ENCODE assay signal across 24 cellular contexts in the genomic region with DNA sequence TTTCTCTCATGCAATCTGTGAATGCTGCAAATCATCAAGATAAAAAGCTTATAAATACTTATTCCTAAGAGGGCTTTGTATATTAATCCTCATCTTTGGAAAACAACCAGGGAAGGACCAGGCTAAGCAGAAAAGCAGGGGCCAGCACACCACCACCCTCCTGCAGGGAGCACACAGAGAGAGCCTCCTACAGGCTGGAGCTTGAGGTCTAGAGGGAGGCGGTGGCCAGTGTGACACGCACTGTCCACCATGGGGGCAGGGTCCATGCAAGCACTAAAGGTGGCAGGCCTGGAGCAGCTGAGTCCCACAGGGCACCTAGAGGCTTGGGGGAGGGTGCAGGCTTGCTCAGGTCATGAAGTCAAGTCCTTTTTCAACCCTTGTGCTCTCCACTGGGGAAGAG.
"Had no signal": no experiment of that assay in that cellular context is flagged by ENCODE, and none has a peak within 500 bp of the region (broad histone marks: within the 10 kb centered on the region; RNA-seq: fewer than 3 reads in every experiment).

No MANE protein-coding gene starts in this region.

- H2AFZ ChIP-seq: parathyroid adenoma had no signal

- H3K9ac ChIP-seq: parathyroid adenoma had no signal

- H3K4me3 ChIP-seq: coronary artery, esophagus muscularis mucosa, heart right ventricle, left lung, mucosa of descending colon, right atrium auricular region, sigmoid colon, stomach, thyroid gland had no signal

- H3K4me1 Mint-ChIP-seq: naive B cell; neural crest cell; stimulated activated naive B cell treated with anti-CD40 and anti-IgM and Interleukin-4, amounts not matched to agents 10 μg/mL and 1 μg/mL and 100 μg/mL, for 72 hours had no signal

- H3K9me3 ChIP-seq: esophagus muscularis mucosa, heart right ventricle, left lung, mucosa of descending colon, right atrium auricular region, sigmoid colon, stomach, thyroid gland had no signal

- H3K36me3 Mint-ChIP-seq: mesothelial cell of epicardium; naive B cell; natural killer cell treated with Interleukin-12 subunit alpha and Interleukin-12 subunit beta and Interleukin-15 and Interleukin-18, amount 100 ng/mL, for 72 hours; stimulated activated naive B cell treated with anti-CD40 and anti-IgM and Interleukin-4, amounts not matched to agents 10 μg/mL and 1 μg/mL and 100 μg/mL, for 72 hours had no signal

- H3K27ac Mint-ChIP-seq: mesothelial cell of epicardium; naive B cell; natural killer cell treated with Interleukin-12 subunit alpha and Interleukin-12 subunit beta and Interleukin-15 and Interleukin-18, amount 100 ng/mL, for 72 hours; progenitor cell of endocrine pancreas; stimulated activated naive B cell treated with anti-CD40 and anti-IgM and Interleukin-4, amounts not matched to agents 10 μg/mL and 1 μg/mL and 100 μg/mL, for 72 hours had no signal

- H3K27ac ChIP-seq: coronary artery, esophagus muscularis mucosa, foreskin keratinocyte, heart right ventricle, left lung, parathyroid adenoma, right atrium auricular region, sigmoid colon, stomach, thyroid gland had no signal

- H3K4me1 ChIP-seq: esophagus muscularis mucosa, foreskin keratinocyte, heart right ventricle, left lung, parathyroid adenoma, right atrium auricular region, sigmoid colon, stomach, thyroid gland had no signal

- H3K27me3 Mint-ChIP-seq: naive B cell; natural killer cell treated with Interleukin-12 subunit alpha and Interleukin-12 subunit beta and Interleukin-15 and Interleukin-18, amount 100 ng/mL, for 72 hours; progenitor cell of endocrine pancreas; stimulated activated naive B cell treated with anti-CD40 and anti-IgM and Interleukin-4, amounts not matched to agents 10 μg/mL and 1 μg/mL and 100 μg/mL, for 72 hours had no signal

- H3K4me3 Mint-ChIP-seq: mesothelial cell of epicardium; naive B cell; natural killer cell treated with Interleukin-12 subunit alpha and Interleukin-12 subunit beta and Interleukin-15 and Interleukin-18, amount 100 ng/mL, for 72 hours; neural crest cell; stimulated activated naive B cell treated with anti-CD40 and anti-IgM and Interleukin-4, amounts not matched to agents 10 μg/mL and 1 μg/mL and 100 μg/mL, for 72 hours had no signal

- ATAC-seq: foreskin keratinocyte; heart right ventricle; left cardiac atrium; left lung; mucosa of descending colon; natural killer cell treated with Interleukin-12 subunit alpha and Interleukin-12 subunit beta and Interleukin-15 and Interleukin-18, amount 100 ng/mL, for 72 hours; stimulated activated naive B cell treated with anti-CD40 and anti-IgM and Interleukin-4, amounts not matched to agents 10 μg/mL and 1 μg/mL and 100 μg/mL, for 72 hours had no signal

- DNase-seq: dermis blood vessel endothelial cell; effector memory CD4-positive, alpha-beta T cell; foreskin keratinocyte; glutamatergic neuron; heart right ventricle; hippocampal formation; left cardiac atrium; left lung; mesenchymal stem cell; mucosa of descending colon; naive B cell; sigmoid colon; stimulated activated CD4-positive, alpha-beta T cell treated with anti-CD3 and anti-CD28 coated beads, Interleukin-4, amount 100 ng/mL, for 4 hours; stimulated activated naive B cell treated with anti-CD40 and anti-IgM and Interleukin-4, amounts not matched to agents 10 μg/mL and 1 μg/mL and 100 μg/mL, for 72 hours; stomach; thyroid gland had no signal

- H3K36me3 ChIP-seq: esophagus muscularis mucosa, heart right ventricle, left lung, right atrium auricular region, sigmoid colon, stomach, thyroid gland had no signal

- H3K27me3 ChIP-seq: foreskin keratinocyte, heart right ventricle, left lung, right atrium auricular region, sigmoid colon, stomach, thyroid gland had no signal
